32 cellular contexts compared by ENCODE assay signal in genomic region chr12:15172423-15172822, GRCh38. TPM values are rescaled to one million over a fixed set of nuclear protein-coding genes. Genes with fewer than 3 reads are reported as not detected.
"Had no signal": no experiment of that assay in that cellular context is flagged by ENCODE, and none has a peak within 500 bp of the region (broad histone marks: within the 10 kb centered on the region; RNA-seq: fewer than 3 reads in every experiment).

No MANE protein-coding gene starts in this region.

- H3K36me3 ChIP-seq: adrenal gland had no signal

- H3K4me3 ChIP-seq: adrenal gland, SK-N-MC had no signal

- H3K4me1 Mint-ChIP-seq: activated B cell treated with CpG ODN at 0.5 μM for 24 hours; activated CD4-positive, alpha-beta memory T cell treated with anti-CD3 and anti-CD28 coated beads, Interleukin-2, amount 10 ng/mL, durations not matched to agents 7 days and 5 days; activated CD4-positive, alpha-beta T cell treated with anti-CD3 and anti-CD28 coated beads, Interleukin-2, amount 10 ng/mL, durations not matched to agents 7 days and 5 days; activated naive CD4-positive, alpha-beta T cell treated with anti-CD3 and anti-CD28 coated beads, Interleukin-2, amount 10 ng/mL, durations not matched to agents 7 days and 5 days; activated naive CD8-positive, alpha-beta T cell treated with anti-CD3 and anti-CD28 coated beads, Interleukin-2, amount 10 ng/mL, durations not matched to agents 7 days and 5 days; activated T-helper 17 cell treated with anti-CD3 and anti-CD28 coated beads, Interleukin-2, amount 50 U/mL, for 72 hours; T-cell had no signal

- ATAC-seq: activated T-helper 17 cell treated with anti-CD3 and anti-CD28 coated beads, Interleukin-2, amount 50 U/mL, for 72 hours; Panc1; Right ventricle myocardium inferior; T-cell had no signal

- H3K36me3 Mint-ChIP-seq: activated naive CD4-positive, alpha-beta T cell treated with anti-CD3 and anti-CD28 coated beads, Interleukin-2, amount 10 ng/mL, durations not matched to agents 7 days and 5 days; activated naive CD8-positive, alpha-beta T cell treated with anti-CD3 and anti-CD28 coated beads, Interleukin-2, amount 10 ng/mL, durations not matched to agents 7 days and 5 days; T-cell had no signal

- DNase-seq: activated B cell treated with CpG ODN at 0.5 μM for 24 hours; activated CD4-positive, alpha-beta memory T cell treated with anti-CD3 and anti-CD28 coated beads, Interleukin-2, amount 10 ng/mL, durations not matched to agents 7 days and 5 days; activated CD4-positive, alpha-beta T cell treated with anti-CD3 and anti-CD28 coated beads, Interleukin-2, amount 10 ng/mL, durations not matched to agents 7 days and 5 days; activated gamma-delta T cell; activated naive CD4-positive, alpha-beta T cell treated with anti-CD3 and anti-CD28 coated beads, Interleukin-2, amount 10 ng/mL, durations not matched to agents 7 days and 5 days; activated naive CD8-positive, alpha-beta T cell treated with anti-CD3 and anti-CD28 coated beads, Interleukin-2, amount 10 ng/mL, durations not matched to agents 7 days and 5 days; activated T-cell treated with anti-CD3 and anti-CD28 coated beads for 4 hours; activated T-cell treated with anti-CD3 and anti-CD28 coated beads, Interleukin-2, amount 50 U/mL, for 48 hours; adrenal gland; anterior cingulate cortex; central memory CD4-positive, alpha-beta T cell; Karpas-422; NCI-H1092; NCI-H1417 treated with DMSO at 0.1 percent for 48 hours; NCI-H1694; NCI-H2029; NCI-H2107; NCI-H2171 treated with DMSO at 0.1 percent for 48 hours; NCI-H226; NCI-H69; NK-92 treated with Interleukin-12 subunit alpha and Interleukin-12 subunit beta, amount 100 ng/mL, for 24 hours; OCI-M1; RPMI8226; T-cell; T-helper 2 cell; T1000 had no signal

- H3K27me3 ChIP-seq: adrenal gland had no signal

- H3K9me3 ChIP-seq: adrenal gland had no signal

- H3K27ac ChIP-seq: adrenal gland, SK-N-MC had no signal

- H3K27ac Mint-ChIP-seq: activated B cell treated with CpG ODN at 0.5 μM for 24 hours; activated CD4-positive, alpha-beta memory T cell treated with anti-CD3 and anti-CD28 coated beads, Interleukin-2, amount 10 ng/mL, durations not matched to agents 7 days and 5 days; activated CD4-positive, alpha-beta T cell treated with anti-CD3 and anti-CD28 coated beads, Interleukin-2, amount 10 ng/mL, durations not matched to agents 7 days and 5 days; activated naive CD4-positive, alpha-beta T cell treated with anti-CD3 and anti-CD28 coated beads, Interleukin-2, amount 10 ng/mL, durations not matched to agents 7 days and 5 days; activated naive CD8-positive, alpha-beta T cell treated with anti-CD3 and anti-CD28 coated beads, Interleukin-2, amount 10 ng/mL, durations not matched to agents 7 days and 5 days; activated T-helper 17 cell treated with anti-CD3 and anti-CD28 coated beads, Interleukin-2, amount 50 U/mL, for 72 hours; T-cell had no signal

- H3K4me3 Mint-ChIP-seq: activated B cell treated with CpG ODN at 0.5 μM for 24 hours; activated CD4-positive, alpha-beta memory T cell treated with anti-CD3 and anti-CD28 coated beads, Interleukin-2, amount 10 ng/mL, durations not matched to agents 7 days and 5 days; activated CD4-positive, alpha-beta T cell treated with anti-CD3 and anti-CD28 coated beads, Interleukin-2, amount 10 ng/mL, durations not matched to agents 7 days and 5 days; activated naive CD4-positive, alpha-beta T cell treated with anti-CD3 and anti-CD28 coated beads, Interleukin-2, amount 10 ng/mL, durations not matched to agents 7 days and 5 days; activated naive CD8-positive, alpha-beta T cell treated with anti-CD3 and anti-CD28 coated beads, Interleukin-2, amount 10 ng/mL, durations not matched to agents 7 days and 5 days; activated T-helper 17 cell treated with anti-CD3 and anti-CD28 coated beads, Interleukin-2, amount 50 U/mL, for 72 hours; T-cell had no signal

- H3K9me3 Mint-ChIP-seq: activated CD4-positive, alpha-beta memory T cell treated with anti-CD3 and anti-CD28 coated beads, Interleukin-2, amount 10 ng/mL, durations not matched to agents 7 days and 5 days; activated CD4-positive, alpha-beta T cell treated with anti-CD3 and anti-CD28 coated beads, Interleukin-2, amount 10 ng/mL, durations not matched to agents 7 days and 5 days; activated naive CD4-positive, alpha-beta T cell treated with anti-CD3 and anti-CD28 coated beads, Interleukin-2, amount 10 ng/mL, durations not matched to agents 7 days and 5 days; activated naive CD8-positive, alpha-beta T cell treated with anti-CD3 and anti-CD28 coated beads, Interleukin-2, amount 10 ng/mL, durations not matched to agents 7 days and 5 days; activated T-helper 17 cell treated with anti-CD3 and anti-CD28 coated beads, Interleukin-2, amount 50 U/mL, for 72 hours had no signal

- H3K27me3 Mint-ChIP-seq: activated naive CD4-positive, alpha-beta T cell treated with anti-CD3 and anti-CD28 coated beads, Interleukin-2, amount 10 ng/mL, durations not matched to agents 7 days and 5 days had no signal

RNA-seq across cellular contexts. Expression of gene RERG, which starts 48.8 kb away (rescaled TPM):
- total RNA-seq: activated B cell treated with CpG ODN at 0.5 μM for 24 hours; activated CD4-positive, alpha-beta memory T cell treated with anti-CD3 and anti-CD28 coated beads, Interleukin-2, amount 10 ng/mL, durations not matched to agents 7 days and 5 days; activated CD8-positive, alpha-beta memory T cell treated with anti-CD3 and anti-CD28 coated beads for 36 hours; activated naive CD8-positive, alpha-beta T cell treated with anti-CD3 and anti-CD28 coated beads, Interleukin-2, amount 10 ng/mL, durations not matched to agents 7 days and 5 days; activated T-helper 17 cell treated with anti-CD3 and anti-CD28 coated beads, Interleukin-2, amount 50 U/mL, for 72 hours; NCI-H460 had no signal
